8 cellular contexts compared by ENCODE assay signal in the genomic region with DNA sequence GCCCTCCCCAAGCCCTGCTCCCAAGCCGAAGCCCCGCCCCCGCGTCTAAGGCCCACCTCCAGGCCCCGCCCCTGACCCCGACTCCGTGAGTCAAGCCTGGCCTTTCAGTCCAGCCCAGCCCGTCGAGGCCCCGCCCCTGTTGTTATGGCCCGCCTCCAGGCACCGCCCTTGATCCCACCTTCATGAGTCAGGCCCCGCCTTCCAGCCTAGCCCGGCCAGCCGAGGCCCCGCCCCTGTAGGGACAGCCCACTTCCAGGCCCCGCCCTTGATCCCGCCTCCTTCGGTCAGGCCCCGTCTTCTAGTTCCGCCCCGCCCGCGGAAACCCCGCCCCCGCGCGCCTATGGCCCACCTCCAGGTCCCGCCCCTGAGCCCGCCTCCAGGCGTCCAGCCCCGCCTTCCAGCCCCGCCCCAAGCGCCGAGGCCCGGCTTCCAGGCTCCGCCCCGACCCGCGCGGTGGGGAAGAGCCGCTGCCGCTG. TPM values are rescaled to one million over a fixed set of nuclear protein-coding genes. Genes with fewer than 3 reads are reported as not detected.
A peak's percentile ranks its signal among the peaks of the same experiment; 100 is the strongest.
DNase-seq lines count a peak whose midpoint lies in the region; ATAC-seq and TF ChIP-seq lines count a peak whose summit lies in the region.

No MANE protein-coding gene starts in this region.

- DNase-seq in ACHN (peak; percentile 93), NCI-H2196 treated with DMSO at 0.1 percent for 48 hours (lab: John Stamatoyannopoulos, UW; ENCODE audit: unreplicated experiment) (peak; percentile 97), WERI-Rb-1 (peak; percentile 100), breast epithelium (ENCODE audit: low spot score in 2 of 2) (peak; percentile 99 to 100), iPS-NIHi7 (ENCODE audit: extremely low spot score) (peak; percentile 99)

- H3K27ac ChIP-seq in WERI-Rb-1, result peak overlapping the region; percentile 85
- peak overlapping the region; percentile 92 for H3K27ac ChIP-seq in breast epithelium
- peak overlapping the region in 20 of 21 experiments; percentile 66 to 96 (median 88) for H3K27ac ChIP-seq in skin epidermis

- H3K36me3 ChIP-seq in WERI-Rb-1 (peaks cover 4% of the 10 kb centered on the region), breast epithelium (no peaks in the 10 kb centered on the region)

- in situ Hi-C loops in ACHN (cut with HindIII; ENCODE audit: low pct_ligation_motif_present, low pct_unique_long_range_greater_than_20kb, low sequenced_read_pairs), result no loop called here

- H3K4me3 ChIP-seq in WERI-Rb-1 (ENCODE audit: low read depth, low read length) (peak overlapping the region; percentile 88), breast epithelium (peak overlapping the region; percentile 89 to 95 (median 94)), skin epidermis (peak overlapping the region; percentile 86 to 99 (median 93))

- TF ChIP-seq CTCF in WERI-Rb-1 (IDR thresholded peaks at IDR 0.05; ENCODE audit: low read depth, low read length), result no peak
- TF ChIP-seq CTCF in breast epithelium (IDR thresholded peaks at IDR 0.05), result no peak

- no peaks in the 10 kb centered on the region for H3K4me1 ChIP-seq in breast epithelium

- TF ChIP-seq POLR2A in breast epithelium (IDR thresholded peaks at IDR 0.05), result no peak

- H3K27me3 ChIP-seq in WERI-Rb-1 (ENCODE audit: insufficient read depth, low read depth, severe bottlenecking) (no peaks in the 10 kb centered on the region), breast epithelium (no peaks in the 10 kb centered on the region)

- intact Hi-C loops in breast epithelium (cut with DNase I; ENCODE audit: low total_unique reads), result no loop called here

- ATAC-seq in GM18873 (IDR thresholded peaks at IDR 0.05; ENCODE audit: low FRiP score, unreplicated experiment) (peak; percentile 83), HG03159 (IDR thresholded peaks at IDR 0.05; ENCODE audit: unreplicated experiment) (peak; percentile 80)

- no peaks in the 10 kb centered on the region for H3K9me3 ChIP-seq in WERI-Rb-1 (ENCODE audit: severe bottlenecking)
- no peaks in the 10 kb centered on the region for H3K9me3 ChIP-seq in breast epithelium

RNA-seq across cellular contexts. Expression of a gene that starts 0.2 kb away (rescaled TPM):
- total RNA-seq in breast epithelium, result 10 to 100 TPM; 11.5 to 21.4 (median 19.7) TPM

RNA-seq across cellular contexts. Expression of a gene that starts 21.5 kb away (rescaled TPM):
- 10 to 100 TPM; 15.7 to 29.0 (median 22.1) TPM for total RNA-seq in breast epithelium

Comparison
In these comparisons a context has a peak if more than half of its experiments do, and no peak if none do; other contexts are left out.
1. Peak in every context shown above with its lines: DNase-seq, ATAC-seq, H3K4me3 ChIP-seq and H3K27ac ChIP-seq.